Comparison of ENCODE assay signal across 21 cellular contexts in genomic region chr10:77527839-77528238, GRCh38.
"Had no signal": no experiment of that assay in that cellular context is flagged by ENCODE, and none has a peak within 500 bp of the region (broad histone marks: within the 10 kb centered on the region; RNA-seq: fewer than 3 reads in every experiment).

No MANE protein-coding gene starts in this region.

- H3K4me3 ChIP-seq: dorsolateral prefrontal cortex, lung, neural progenitor cell, ovary, skin epidermis, upper lobe of left lung had no signal

- H3K27me3 ChIP-seq: dorsolateral prefrontal cortex, neural progenitor cell, ovary, upper lobe of left lung had no signal

- H3K27ac ChIP-seq: neural progenitor cell, ovary, skin epidermis had no signal

- H2AFZ ChIP-seq: neural progenitor cell had no signal

- H3K4me2 ChIP-seq: neural progenitor cell had no signal

- H3K36me3 ChIP-seq: neural progenitor cell, ovary, upper lobe of left lung had no signal

- H3K36me3 Mint-ChIP-seq: activated CD4-positive, alpha-beta memory T cell treated with anti-CD3 and anti-CD28 coated beads for 36 hours; activated CD8-positive, alpha-beta memory T cell treated with anti-CD3 and anti-CD28 coated beads, Interleukin-2, amount 10 ng/mL, durations not matched to agents 7 days and 5 days; naive B cell; neural progenitor cell had no signal

- DNase-seq: activated CD4-positive, alpha-beta memory T cell treated with anti-CD3 and anti-CD28 coated beads for 36 hours; activated CD4-positive, alpha-beta T cell treated with anti-CD3 and anti-CD28 coated beads for 36 hours; activated CD8-positive, alpha-beta memory T cell treated with anti-CD3 and anti-CD28 coated beads, Interleukin-2, amount 10 ng/mL, durations not matched to agents 7 days and 5 days; activated effector memory CD4-positive, alpha-beta T cell treated with Interleukin-2 at 50 U/mL for 16 hours; activated naive CD4-positive, alpha-beta T cell treated with anti-CD3 and anti-CD28 coated beads, Interleukin-2, amount 50 U/mL, for 16 hours; activated T-cell treated with anti-CD3 and anti-CD28 coated beads, Interleukin-2, amount 50 U/mL, for 1 hour; dorsolateral prefrontal cortex; erythroblast; left colon; midbrain; naive B cell; ovary; stimulated activated CD4-positive, alpha-beta T cell treated with anti-CD3 and anti-CD28 coated beads, Interleukin-15, amount 100 ng/mL, for 24 hours; stimulated activated CD4-positive, alpha-beta T cell treated with anti-CD3 and anti-CD28 coated beads, Interleukin-4, amount 100 ng/mL, for 24 hours; stimulated activated naive CD4-positive, alpha-beta T cell treated with Interleukin-2 at 50 U/mL for 16 hours; T-helper 17 cell; upper lobe of left lung had no signal

- FAIRE-seq: astrocyte had no signal

- H3K9me3 ChIP-seq: ovary, upper lobe of left lung had no signal

- H3K27ac Mint-ChIP-seq: activated CD4-positive, alpha-beta memory T cell treated with anti-CD3 and anti-CD28 coated beads for 36 hours; activated CD4-positive, alpha-beta T cell treated with anti-CD3 and anti-CD28 coated beads for 36 hours; activated CD8-positive, alpha-beta memory T cell treated with anti-CD3 and anti-CD28 coated beads, Interleukin-2, amount 10 ng/mL, durations not matched to agents 7 days and 5 days; neural progenitor cell; T-helper 17 cell had no signal

- H3K4me3 Mint-ChIP-seq: activated CD4-positive, alpha-beta memory T cell treated with anti-CD3 and anti-CD28 coated beads for 36 hours; activated CD4-positive, alpha-beta T cell treated with anti-CD3 and anti-CD28 coated beads for 36 hours; activated CD8-positive, alpha-beta memory T cell treated with anti-CD3 and anti-CD28 coated beads, Interleukin-2, amount 10 ng/mL, durations not matched to agents 7 days and 5 days; naive B cell; neural progenitor cell; T-helper 17 cell had no signal

- H3K9me3 Mint-ChIP-seq: activated CD4-positive, alpha-beta memory T cell treated with anti-CD3 and anti-CD28 coated beads for 36 hours; naive B cell; neural progenitor cell had no signal

- ATAC-seq: activated CD4-positive, alpha-beta T cell treated with anti-CD3 and anti-CD28 coated beads for 36 hours; activated CD8-positive, alpha-beta memory T cell treated with anti-CD3 and anti-CD28 coated beads, Interleukin-2, amount 10 ng/mL, durations not matched to agents 7 days and 5 days; left colon; T-helper 17 cell had no signal

- H3K9ac ChIP-seq: neural progenitor cell had no signal

- H3K27me3 Mint-ChIP-seq: activated CD4-positive, alpha-beta T cell treated with anti-CD3 and anti-CD28 coated beads for 36 hours had no signal

- H3K4me1 Mint-ChIP-seq: activated CD4-positive, alpha-beta T cell treated with anti-CD3 and anti-CD28 coated beads for 36 hours; activated CD8-positive, alpha-beta memory T cell treated with anti-CD3 and anti-CD28 coated beads, Interleukin-2, amount 10 ng/mL, durations not matched to agents 7 days and 5 days; T-helper 17 cell had no signal

- H3K4me1 ChIP-seq: neural progenitor cell, upper lobe of left lung had no signal
